8 cellular contexts compared by ENCODE assay signal in the genomic region with DNA sequence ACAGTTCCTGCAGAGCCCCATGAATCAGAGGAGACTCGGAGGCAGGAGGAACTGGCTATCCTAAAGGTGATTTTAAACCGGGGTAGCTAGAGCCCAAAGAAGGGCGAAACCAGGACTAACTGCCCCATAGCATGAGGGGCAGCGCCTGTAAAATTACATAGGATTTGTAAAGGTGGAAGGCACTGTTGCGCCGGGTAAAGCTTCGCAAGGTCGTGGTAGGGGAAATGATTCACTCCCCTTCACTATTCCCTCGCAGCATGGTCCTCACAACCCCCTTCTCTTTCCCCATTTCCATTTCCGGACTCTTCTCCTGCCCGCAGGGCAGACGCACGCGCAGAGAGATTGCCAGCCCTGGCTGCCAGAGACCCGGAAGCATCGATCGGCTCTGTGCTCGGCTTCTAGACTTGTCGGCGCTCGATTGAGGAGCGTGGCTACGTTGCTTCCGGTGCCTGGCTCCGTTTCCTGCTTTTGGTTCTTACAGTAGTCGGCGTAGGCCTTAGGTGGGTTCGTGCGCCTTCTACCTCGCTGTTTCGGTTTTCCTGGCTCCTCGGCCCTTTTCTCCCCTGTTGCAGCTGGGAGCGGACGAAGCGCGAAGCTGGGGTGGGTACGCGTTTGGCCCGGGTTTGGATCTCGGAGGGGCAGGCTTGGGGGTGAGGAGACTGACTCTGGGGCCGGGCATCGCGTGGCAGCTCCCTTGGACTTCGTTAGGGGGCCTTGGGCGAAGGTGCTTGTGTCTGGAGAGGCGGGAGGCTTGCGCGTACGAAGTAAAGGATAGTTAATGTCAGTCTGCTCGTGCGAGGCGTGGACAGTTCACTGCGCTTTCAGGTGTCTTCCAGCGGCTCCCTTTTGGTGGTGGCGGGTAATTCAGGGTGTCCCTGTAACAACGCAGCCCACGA. TPM values are rescaled to one million over a fixed set of nuclear protein-coding genes. Genes with fewer than 3 reads are reported as not detected.
A peak's percentile ranks its signal among the peaks of the same experiment; 100 is the strongest.
DNase-seq lines count a peak whose midpoint lies in the region; ATAC-seq lines count a peak whose summit lies in the region.

A gene (plus strand): TSS at position 462 of the 896 bp plus-strand sequence. CDS start 1,677 bp downstream, outside the sequence.

- peaks cover 19% of the 10 kb centered on the region for H3K36me3 ChIP-seq in CD8-positive, alpha-beta memory T cell (ENCODE audit: insufficient read depth, low read length)

- H3K27me3 Mint-ChIP-seq in CD8-positive, alpha-beta memory T cell: peaks cover 8 to 22% of the 10 kb centered on the region in 2 donors
- H3K27me3 Mint-ChIP-seq in effector memory CD8-positive, alpha-beta T cell: peaks cover 24 to 32% of the 10 kb centered on the region in 2 donors

- H3K4me1 ChIP-seq in CD8-positive, alpha-beta memory T cell (ENCODE audit: insufficient read depth, low read length): peaks cover 47% of the 10 kb centered on the region

- H3K4me3 ChIP-seq in CD8-positive, alpha-beta memory T cell (ENCODE audit: low read length): peak within 1 kb of the TSS; percentile 94

- peaks cover 53 to 61% (median 61%) of the 10 kb centered on the region in 3 donors for H3K4me1 Mint-ChIP-seq in CD8-positive, alpha-beta memory T cell
- H3K4me1 Mint-ChIP-seq in effector memory CD8-positive, alpha-beta T cell (ENCODE audit: low read depth in 2 of 2): peaks cover 33 to 48% of the 10 kb centered on the region in 2 donors

- H3K27ac ChIP-seq in CD8-positive, alpha-beta memory T cell (ENCODE audit: low read depth, low read length): peak within 1 kb of the TSS; percentile 95

- H3K27me3 ChIP-seq in CD8-positive, alpha-beta memory T cell (ENCODE audit: insufficient read depth, low read length, poor library complexity, severe bottlenecking): no peaks in the 10 kb centered on the region

- peak; percentile 82 to 95 (median 88) for DNase-seq in CD8-positive, alpha-beta memory T cell
- DNase-seq in HS-5 (ENCODE audit: low read depth): peak; percentile 69
- peak; percentile 86 for DNase-seq in NK-92 treated with Interleukin-12 subunit alpha and Interleukin-12 subunit beta, amount 100 ng/mL, for 24 hours (lab: John Stamatoyannopoulos, UW)
- peak; percentile 86 to 90 (median 87) for DNase-seq in effector memory CD8-positive, alpha-beta T cell
- peak; percentile 96 for DNase-seq in medulla oblongata (ENCODE audit: extremely low spot score)
- peak; percentile 84 for DNase-seq in stimulated activated CD8-positive, alpha-beta memory T cell treated with anti-CD3 and anti-CD28 coated beads, Interleukin-12 subunit alpha, Interleukin-12 subunit beta, amount 100 ng/mL, for 1 hour (ENCODE audit: low read depth)

- H3K9me3 Mint-ChIP-seq in CD8-positive, alpha-beta memory T cell: peaks cover 2 to 7% (median 4%) of the 10 kb centered on the region in 5 donors
- H3K9me3 Mint-ChIP-seq in effector memory CD8-positive, alpha-beta T cell: peaks cover 0 to 2% of the 10 kb centered on the region in 2 donors

- no peaks in the 10 kb centered on the region for H3K9me3 ChIP-seq in CD8-positive, alpha-beta memory T cell (ENCODE audit: low read length)

- CTCF ChIA-PET in CD8-positive, alpha-beta memory T cell (lab: Charles Lee): interaction anchor here (0.9 to 1.3 kb wide), 2 partner anchors 20 to 32 kb away, joined by 3 to 4 read pairs; no protein-coding TSS in a partner anchor
- CTCF ChIA-PET in activated CD8-positive, alpha-beta memory T cell treated with anti-CD3 and anti-CD28 coated beads for 36 hours (lab: Charles Lee): no interaction called here

- peak within 1 kb of the TSS; percentile 96 to 100 (median 100) for H3K27ac Mint-ChIP-seq in CD8-positive, alpha-beta memory T cell
- peak within 1 kb of the TSS; percentile 98 to 100 for H3K27ac Mint-ChIP-seq in effector memory CD8-positive, alpha-beta T cell

- peaks cover 8 to 45% (median 18%) of the 10 kb centered on the region in 3 donors for H3K36me3 Mint-ChIP-seq in CD8-positive, alpha-beta memory T cell
- peaks cover 32% of the 10 kb centered on the region for H3K36me3 Mint-ChIP-seq in effector memory CD8-positive, alpha-beta T cell (ENCODE audit: insufficient read depth)

- H3K4me3 Mint-ChIP-seq in CD8-positive, alpha-beta memory T cell: peak within 1 kb of the TSS; percentile 97 to 100 (median 99)
- peak within 1 kb of the TSS; percentile 96 to 99 for H3K4me3 Mint-ChIP-seq in effector memory CD8-positive, alpha-beta T cell

- peak; percentile 94 for ATAC-seq in GM19468 (IDR thresholded peaks at IDR 0.05; ENCODE audit: extremely low read depth, unreplicated experiment)
- ATAC-seq in effector memory CD8-positive, alpha-beta T cell (replicated peaks): peak; percentile 91

- POLR2A ChIA-PET in CD8-positive, alpha-beta memory T cell (lab: Charles Lee): no interaction called here
- POLR2A ChIA-PET in activated CD8-positive, alpha-beta memory T cell treated with anti-CD3 and anti-CD28 coated beads for 36 hours (lab: Charles Lee): no interaction called here

RNA-seq across cellular contexts. Expression of the gene that starts here (rescaled TPM):
- 100 to 1,000 TPM; 116 to 118 TPM for total RNA-seq in CD8-positive, alpha-beta memory T cell
- polyA plus RNA-seq in CD8-positive, alpha-beta memory T cell: 86.8 TPM
- total RNA-seq in activated CD8-positive, alpha-beta memory T cell treated with anti-CD3 and anti-CD28 coated beads for 36 hours: 100 to 1,000 TPM; 118 to 119 TPM

Comparison
In these comparisons a context has a peak if more than half of its experiments do, and no peak if none do; other contexts are left out.
1. Peak in every context shown above with its lines: DNase-seq, ATAC-seq, H3K4me3 ChIP-seq and H3K27ac ChIP-seq.